Comparison of ENCODE assay signal across 1 cellular context in genomic region chr1:37723390-37724078, GRCh38.
TF ChIP-seq lines count a peak whose summit lies in the region.

No MANE protein-coding gene starts in this region.

TF ChIP-seq in HepG2, 621 proteins besides CTCF, POLR2A, EP300 and RAD21 (continued from another document and continues in another):
- TF ChIP-seq KDM6A (CRISPR knock-in tag; IDR thresholded peaks at IDR 0.05; ENCODE audit: low read depth), result peak; percentile 82
- peak; percentile 48; the same call in 1 of the 2 replicates for TF ChIP-seq KDM2A (CRISPR knock-in tag; IDR thresholded peaks at IDR 0.05; ENCODE audit: borderline replicate concordance, low read depth)
- TF ChIP-seq ZNF644 (CRISPR knock-in tag; IDR thresholded peaks at IDR 0.05; ENCODE audit: low read depth), result no peak
- TF ChIP-seq LCORL (IDR thresholded peaks at IDR 0.05), result no peak
- TF ChIP-seq LCORL (CRISPR knock-in tag; IDR thresholded peaks at IDR 0.05), result peak; percentile 91
- peak; percentile 52 for TF ChIP-seq NR2F6 (IDR thresholded peaks at IDR 0.05)
- TF ChIP-seq NR2F6 (CRISPR knock-in tag; IDR thresholded peaks at IDR 0.05), result peak; percentile 62; the same call in 1 of the 2 replicates
- TF ChIP-seq ZNF317 (CRISPR knock-in tag; IDR thresholded peaks at IDR 0.05), result no peak
- TF ChIP-seq FOSL2 (CRISPR knock-in tag; IDR thresholded peaks at IDR 0.05), result peak; percentile 46
- no peak for TF ChIP-seq ZNF253 (CRISPR knock-in tag; IDR thresholded peaks at IDR 0.05; ENCODE audit: borderline replicate concordance)
- TF ChIP-seq, protein P1, sequence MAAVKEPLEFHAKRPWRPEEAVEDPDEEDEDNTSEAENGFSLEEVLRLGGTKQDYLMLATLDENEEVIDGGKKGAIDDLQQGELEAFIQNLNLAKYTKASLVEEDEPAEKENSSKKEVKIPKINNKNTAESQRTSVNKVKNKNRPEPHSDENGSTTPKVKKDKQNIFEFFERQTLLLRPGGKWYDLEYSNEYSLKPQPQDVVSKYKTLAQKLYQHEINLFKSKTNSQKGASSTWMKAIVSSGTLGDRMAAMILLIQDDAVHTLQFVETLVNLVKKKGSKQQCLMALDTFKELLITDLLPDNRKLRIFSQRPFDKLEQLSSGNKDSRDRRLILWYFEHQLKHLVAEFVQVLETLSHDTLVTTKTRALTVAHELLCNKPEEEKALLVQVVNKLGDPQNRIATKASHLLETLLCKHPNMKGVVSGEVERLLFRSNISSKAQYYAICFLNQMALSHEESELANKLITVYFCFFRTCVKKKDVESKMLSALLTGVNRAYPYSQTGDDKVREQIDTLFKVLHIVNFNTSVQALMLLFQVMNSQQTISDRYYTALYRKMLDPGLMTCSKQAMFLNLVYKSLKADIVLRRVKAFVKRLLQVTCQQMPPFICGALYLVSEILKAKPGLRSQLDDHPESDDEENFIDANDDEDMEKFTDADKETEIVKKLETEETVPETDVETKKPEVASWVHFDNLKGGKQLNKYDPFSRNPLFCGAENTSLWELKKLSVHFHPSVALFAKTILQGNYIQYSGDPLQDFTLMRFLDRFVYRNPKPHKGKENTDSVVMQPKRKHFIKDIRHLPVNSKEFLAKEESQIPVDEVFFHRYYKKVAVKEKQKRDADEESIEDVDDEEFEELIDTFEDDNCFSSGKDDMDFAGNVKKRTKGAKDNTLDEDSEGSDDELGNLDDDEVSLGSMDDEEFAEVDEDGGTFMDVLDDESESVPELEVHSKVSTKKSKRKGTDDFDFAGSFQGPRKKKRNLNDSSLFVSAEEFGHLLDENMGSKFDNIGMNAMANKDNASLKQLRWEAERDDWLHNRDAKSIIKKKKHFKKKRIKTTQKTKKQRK (IDR thresholded peaks at IDR 0.05; ENCODE audit: low read length), result no peak
- TF ChIP-seq ZNF629 (CRISPR knock-in tag; conservative IDR thresholded peaks at IDR 0.05), result 0 out of 2 replicates have a peak, but pooled peaks have one; percentile 19
- TF ChIP-seq HNF4G (IDR thresholded peaks at IDR 0.05; ENCODE audit: borderline replicate concordance, low read depth, low read length), result 0 out of 2 replicates have a peak, but pooled peaks have one; percentile 31
- TF ChIP-seq HNF4G (CRISPR knock-in tag; IDR thresholded peaks at IDR 0.05; ENCODE audit: borderline replicate concordance, low read depth), result no peak
- no peak for TF ChIP-seq MAF1 (CRISPR knock-in tag; IDR thresholded peaks at IDR 0.05; ENCODE audit: borderline replicate concordance)
- TF ChIP-seq ZNF781 (CRISPR knock-in tag; IDR thresholded peaks at IDR 0.05; ENCODE audit: borderline replicate concordance, not compliant biosample characterization), result peak; percentile 34
- TF ChIP-seq RARA (CRISPR knock-in tag; IDR thresholded peaks at IDR 0.05), result peak; percentile 83
- peak; percentile 56; the same call in 1 of the 2 replicates for TF ChIP-seq REPIN1 (CRISPR knock-in tag; IDR thresholded peaks at IDR 0.05; ENCODE audit: borderline replicate concordance, low read depth)
- 0 out of 2 replicates have a peak, but pooled peaks have one; percentile 32 for TF ChIP-seq POGZ (CRISPR knock-in tag; IDR thresholded peaks at IDR 0.05)
- peak; percentile 82 for TF ChIP-seq ZFX (CRISPR knock-in tag; IDR thresholded peaks at IDR 0.05; ENCODE audit: low read depth)
- peak; percentile 81 for TF ChIP-seq TBX2 (CRISPR knock-in tag; IDR thresholded peaks at IDR 0.05; ENCODE audit: borderline replicate concordance)
- peak; percentile 52; the same call in 1 of the 2 replicates for TF ChIP-seq ZNF121 (CRISPR knock-in tag; IDR thresholded peaks at IDR 0.05)
- TF ChIP-seq DRAP1 (CRISPR knock-in tag; IDR thresholded peaks at IDR 0.05), result peak; percentile 37; the same call in 1 of the 2 replicates
- TF ChIP-seq MED1 (CRISPR knock-in tag; IDR thresholded peaks at IDR 0.05), result peak; percentile 78
- 0 out of 2 replicates have a peak, but pooled peaks have one; percentile 38 for TF ChIP-seq ZNF232 (CRISPR knock-in tag; IDR thresholded peaks at IDR 0.05; ENCODE audit: borderline replicate concordance)
- TF ChIP-seq ZSCAN21 (CRISPR knock-in tag; IDR thresholded peaks at IDR 0.05; ENCODE audit: borderline replicate concordance), result no peak
- no peak for TF ChIP-seq BRD4 (CRISPR knock-in tag; IDR thresholded peaks at IDR 0.05)
- peak; percentile 65; the same call in 1 of the 2 replicates for TF ChIP-seq ZNF878 (CRISPR knock-in tag; IDR thresholded peaks at IDR 0.05)
- TF ChIP-seq PPARG (CRISPR knock-in tag; conservative IDR thresholded peaks at IDR 0.05), result 0 out of 2 replicates have a peak, but pooled peaks have one; percentile 20
- no peak for TF ChIP-seq ZBTB8A (CRISPR knock-in tag; IDR thresholded peaks at IDR 0.05; ENCODE audit: borderline replicate concordance, low read depth)
- no peak for TF ChIP-seq ZNF33A (CRISPR knock-in tag; IDR thresholded peaks at IDR 0.05; ENCODE audit: borderline replicate concordance)
- TF ChIP-seq ZNF33B (CRISPR knock-in tag; IDR thresholded peaks at IDR 0.05), result no peak; the same call in 1 of the 2 replicates
- no peak for TF ChIP-seq HOXA9 (CRISPR knock-in tag; IDR thresholded peaks at IDR 0.05; ENCODE audit: borderline replicate concordance)
- TF ChIP-seq SOX5 (CRISPR knock-in tag; IDR thresholded peaks at IDR 0.05; ENCODE audit: borderline replicate concordance), result peak; percentile 74; the same call in 1 of the 2 replicates
- TF ChIP-seq PRPF4 (IDR thresholded peaks at IDR 0.05; ENCODE audit: low read depth, low read length, poor library complexity, severe bottlenecking), result no peak
- TF ChIP-seq ZNF547 (CRISPR knock-in tag; IDR thresholded peaks at IDR 0.05), result peak; percentile 24; the same call in 1 of the 2 replicates
- peak; percentile 85 for TF ChIP-seq FOXA3 (CRISPR knock-in tag; IDR thresholded peaks at IDR 0.05)
- peak; percentile 21 for TF ChIP-seq TEAD3 (CRISPR knock-in tag; optimal IDR thresholded peaks at IDR 0.05; ENCODE audit: borderline replicate concordance)
- peak; percentile 65; the same call in 1 of the 2 replicates for TF ChIP-seq RFXAP (CRISPR knock-in tag; IDR thresholded peaks at IDR 0.05; ENCODE audit: borderline replicate concordance)
- TF ChIP-seq ZBTB7B (CRISPR knock-in tag; IDR thresholded peaks at IDR 0.05), result peak; percentile 81; the same call in 1 of the 2 replicates
- TF ChIP-seq ZBTB25 (CRISPR knock-in tag; IDR thresholded peaks at IDR 0.05), result no peak
- TF ChIP-seq ZNF713 (CRISPR knock-in tag; IDR thresholded peaks at IDR 0.05), result no peak
- TF ChIP-seq DZIP1 (CRISPR knock-in tag; IDR thresholded peaks at IDR 0.05), result no peak
- TF ChIP-seq, protein P2, sequence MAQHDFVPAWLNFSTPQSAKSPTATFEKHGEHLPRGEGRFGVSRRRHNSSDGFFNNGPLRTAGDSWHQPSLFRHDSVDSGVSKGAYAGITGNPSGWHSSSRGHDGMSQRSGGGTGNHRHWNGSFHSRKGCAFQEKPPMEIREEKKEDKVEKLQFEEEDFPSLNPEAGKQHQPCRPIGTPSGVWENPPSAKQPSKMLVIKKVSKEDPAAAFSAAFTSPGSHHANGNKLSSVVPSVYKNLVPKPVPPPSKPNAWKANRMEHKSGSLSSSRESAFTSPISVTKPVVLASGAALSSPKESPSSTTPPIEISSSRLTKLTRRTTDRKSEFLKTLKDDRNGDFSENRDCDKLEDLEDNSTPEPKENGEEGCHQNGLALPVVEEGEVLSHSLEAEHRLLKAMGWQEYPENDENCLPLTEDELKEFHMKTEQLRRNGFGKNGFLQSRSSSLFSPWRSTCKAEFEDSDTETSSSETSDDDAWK (CRISPR knock-in tag; IDR thresholded peaks at IDR 0.05), result no peak
- TF ChIP-seq SNAPC2 (CRISPR knock-in tag; IDR thresholded peaks at IDR 0.05), result 0 out of 2 replicates have a peak, but pooled peaks have one; percentile 17
- 0 out of 2 replicates have a peak, but pooled peaks have one; percentile 51 for TF ChIP-seq RERE (CRISPR knock-in tag; IDR thresholded peaks at IDR 0.05; ENCODE audit: low read depth)
- peak; percentile 49 for TF ChIP-seq MIER2 (CRISPR knock-in tag; IDR thresholded peaks at IDR 0.05)
- no peak for TF ChIP-seq SRSF9 (IDR thresholded peaks at IDR 0.05; ENCODE audit: borderline replicate concordance, insufficient read depth, low read depth, low read length, poor library complexity, severe bottlenecking)
- TF ChIP-seq FOXP4 (CRISPR knock-in tag; IDR thresholded peaks at IDR 0.05), result peak; percentile 56
- peak; percentile 43; the same call in 1 of the 2 replicates for TF ChIP-seq ELF3 (CRISPR knock-in tag; IDR thresholded peaks at IDR 0.05)
- TF ChIP-seq ZNF337 (CRISPR knock-in tag; IDR thresholded peaks at IDR 0.05; ENCODE audit: borderline replicate concordance, low read depth), result 0 out of 2 replicates have a peak, but pooled peaks have one; percentile 63
- TF ChIP-seq HMG20A (CRISPR knock-in tag; IDR thresholded peaks at IDR 0.05; ENCODE audit: borderline replicate concordance), result peak; percentile 66; the same call in 1 of the 2 replicates
- TF ChIP-seq GZF1 (CRISPR knock-in tag; IDR thresholded peaks at IDR 0.05), result no peak
